In the genomic region with DNA sequence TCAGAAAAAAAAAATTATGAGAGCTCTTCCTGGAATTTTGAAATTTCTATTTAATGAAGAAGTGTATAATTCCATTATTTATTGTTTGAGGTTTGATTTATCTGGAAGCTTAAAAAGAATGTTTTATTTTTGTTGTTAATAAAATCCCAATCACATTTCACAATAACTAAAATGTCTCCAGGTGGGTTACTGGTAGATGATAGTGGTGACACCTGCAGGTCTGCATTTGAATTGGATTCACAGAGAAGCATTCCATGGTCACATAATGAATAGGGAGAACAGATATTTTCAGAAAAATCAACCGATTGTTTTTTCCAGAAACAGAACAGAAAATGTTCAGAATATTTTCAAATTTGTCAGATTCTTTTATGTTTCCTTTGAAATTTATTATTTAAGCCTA, we compare ENCODE assay signal across 21 cellular contexts. TPM values are rescaled to one million over a fixed set of nuclear protein-coding genes. Genes with fewer than 3 reads are reported as not detected.
A peak's percentile ranks its signal among the peaks of the same experiment; 100 is the strongest.
DNase-seq lines count a peak whose midpoint lies in the region; ATAC-seq and TF ChIP-seq lines count a peak whose summit lies in the region.
"Had no signal": no experiment of that assay in that cellular context is flagged by ENCODE, and none has a peak within 500 bp of the region (broad histone marks: within the 10 kb centered on the region; RNA-seq: fewer than 3 reads in every experiment).

No MANE protein-coding gene starts in this region.

- intact Hi-C loops in mammary epithelial cell (cut with micrococcal nuclease), result loop anchor here (5.0 kb wide), 1 partner anchor 72 kb away; no protein-coding TSS in a partner anchor

- no peaks in the 10 kb centered on the region for H4K20me1 ChIP-seq in mammary epithelial cell (ENCODE audit: insufficient read depth, low read length)
- no peaks in the 10 kb centered on the region for H4K20me1 ChIP-seq in neural cell (ENCODE audit: insufficient read depth)

- no peak for ATAC-seq in HG02623 (IDR thresholded peaks at IDR 0.05; ENCODE audit: unreplicated experiment)
- ATAC-seq: lower lobe of right lung; naive thymus-derived CD4-positive, alpha-beta T cell had no signal

- in situ Hi-C loops in mammary epithelial cell (cut with MboI; ENCODE audit: low sequenced_read_pairs in 2 of 2), result no loop called here

- no peak overlapping the region for H3K4me3 ChIP-seq in mammary epithelial cell (replicated peaks in 1 of 3; ENCODE audit: insufficient read depth in 1 of 3, low read depth in 2 of 3, low read length in 3 of 3)
- no peak overlapping the region for H3K4me3 ChIP-seq in neural cell (ENCODE audit: low read length)
- H3K4me3 ChIP-seq: coronary artery, lower lobe of right lung, SJCRH30, upper lobe of left lung had no signal

- WGBS in mammary epithelial cell (ENCODE audit: low coverage, missing lambda C conversion rate), result 93% methylated on average over 1 of the region's 1 CpG

- H3K9ac ChIP-seq in mammary epithelial cell (ENCODE audit: insufficient read depth, low read length) (no peak overlapping the region), neural cell (ENCODE audit: low read length) (no peak overlapping the region)

- no peak overlapping the region for H2AFZ ChIP-seq in mammary epithelial cell (ENCODE audit: low read depth, low read length)
- H2AFZ ChIP-seq in neural cell (ENCODE audit: low read depth, low read length), result no peak overlapping the region

- TF ChIP-seq CTCF in GM10248 (IDR thresholded peaks at IDR 0.05; ENCODE audit: control extremely low read depth, extremely low read depth, low read depth, missing control alignments), result peak; percentile 17
- peak; percentile 60 for TF ChIP-seq CTCF in LNCAP (IDR thresholded peaks at IDR 0.05)
- peak; percentile 24 to 40 for TF ChIP-seq CTCF in mammary epithelial cell (conservative IDR thresholded peaks at IDR 0.05 in 1 of 2, IDR thresholded peaks at IDR 0.05 in 1 of 2; ENCODE audit: extremely low read depth in 1 of 2, insufficient read depth in 1 of 2, low read depth in 1 of 2, low read length in 2 of 2)
- peak; percentile 55 for TF ChIP-seq CTCF in neural cell (IDR thresholded peaks at IDR 0.05; ENCODE audit: poor library complexity, severe bottlenecking)

- no peaks in the 10 kb centered on the region for H3K36me3 ChIP-seq in mammary epithelial cell (ENCODE audit: insufficient read depth, low read length)
- no peaks in the 10 kb centered on the region for H3K36me3 ChIP-seq in neural cell (ENCODE audit: insufficient read depth, low read length)
- H3K36me3 ChIP-seq: SJCRH30 had no signal

- peaks cover 9% of the 10 kb centered on the region for H3K79me2 ChIP-seq in mammary epithelial cell (ENCODE audit: insufficient read depth, low read length)
- no peaks in the 10 kb centered on the region for H3K79me2 ChIP-seq in neural cell (replicated peaks; ENCODE audit: insufficient read depth, low read length)

- H3K4me1 ChIP-seq in mammary epithelial cell (ENCODE audit: insufficient read depth, low read length), result no peaks in the 10 kb centered on the region
- H3K4me1 ChIP-seq: SJCRH30 had no signal

- dilution Hi-C loops in mammary epithelial cell (cut with HindIII; ENCODE audit: low sequenced_read_pairs), result no loop called here

- no peaks in the 10 kb centered on the region for H3F3A ChIP-seq in neural cell (ENCODE audit: insufficient read depth, low read length, poor library complexity, severe bottlenecking)

- H3K9me2 ChIP-seq in neural cell (ENCODE audit: insufficient read depth, low read length), result no peaks in the 10 kb centered on the region

- CTCF ChIA-PET in GM10248 (lab: Yijun Ruan, JAX), result no interaction called here
- CTCF ChIA-PET in mammary epithelial cell (lab: Charles Lee; ENCODE audit: low non-redundant PET), result interaction anchor here (0.9 kb wide), 1 partner anchor 268 kb away, joined by 4 read pairs; the partner anchor contains the start of gene LRRK1

- TF ChIP-seq EP300 in neural cell (conservative IDR thresholded peaks at IDR 0.05; ENCODE audit: poor library complexity, severe bottlenecking), result no peak

- H3K27me3 ChIP-seq in mammary epithelial cell (ENCODE audit: insufficient read depth, low read length), result no peaks in the 10 kb centered on the region
- no peaks in the 10 kb centered on the region for H3K27me3 ChIP-seq in neural cell (ENCODE audit: insufficient read depth, low read depth, low read length)
- H3K27me3 ChIP-seq: SJCRH30, upper lobe of left lung had no signal

- H3K4me2 ChIP-seq in mammary epithelial cell (ENCODE audit: insufficient read depth, low read depth, low read length) (no peak overlapping the region), neural cell (ENCODE audit: low read length) (no peak overlapping the region)

- POLR2A ChIA-PET in GM10248 (lab: Yijun Ruan, JAX), result no interaction called here

- BruUV-seq in mammary epithelial cell (replicated peaks; lab: Mats Ljungman, UMichigan), result no TSS peak

- DNase-seq in GM10248 (ENCODE audit: extremely low spot score), result no peak
- no peak for DNase-seq in mammary epithelial cell
- DNase-seq in inferior parietal cortex (ENCODE audit: extremely low spot score), result no peak
- no peak for DNase-seq in C1 segment of cervical spinal cord (lab: John Stamatoyannopoulos, UW)
- DNase-seq in GM03348 (ENCODE audit: low spot score), result no peak
- DNase-seq: activated CD4-positive, alpha-beta T cell treated with anti-CD3 and anti-CD28 coated beads for 4 hours; activated naive CD4-positive, alpha-beta T cell treated with anti-CD3 and anti-CD28 coated beads, Interleukin-2, amount 10 ng/mL, durations not matched to agents 7 days and 5 days; CD4-positive, CD25-positive, alpha-beta regulatory T cell; erythroblast; lower lobe of right lung; naive thymus-derived CD4-positive, alpha-beta T cell; NCI-H2227 treated with DMSO at 0.1 percent for 48 hours; NK-92 treated with Interleukin-12 subunit alpha and Interleukin-12 subunit beta, amount 100 ng/mL, for 24 hours; SJCRH30; stimulated activated CD4-positive, alpha-beta T cell treated with anti-CD3 and anti-CD28 coated beads, Interleukin-12 subunit alpha, Interleukin-12 subunit beta, amount 100 ng/mL, for 4 hours; stimulated activated naive CD4-positive, alpha-beta T cell; upper lobe of left lung had no signal

- no peak for TF ChIP-seq RAD21 in neural cell (conservative IDR thresholded peaks at IDR 0.05)

- H3K27ac ChIP-seq in mammary epithelial cell (ENCODE audit: insufficient read depth, low read depth, low read length) (no peak overlapping the region), neural cell (ENCODE audit: low read length) (no peak overlapping the region)
- H3K27ac ChIP-seq: coronary artery, lower lobe of right lung, SJCRH30, upper lobe of left lung had no signal

- no peaks in the 10 kb centered on the region for H3K9me3 ChIP-seq in mammary epithelial cell (replicated peaks; ENCODE audit: insufficient read depth, low read length)
- no peaks in the 10 kb centered on the region for H3K9me3 ChIP-seq in neural cell (ENCODE audit: low read length)
- H3K9me3 ChIP-seq: lower lobe of right lung, SJCRH30, upper lobe of left lung had no signal

TF ChIP-seq in neural cell, 6 proteins besides CTCF, POLR2A, EP300 and RAD21:
- TF ChIP-seq SMC3 (conservative IDR thresholded peaks at IDR 0.05; ENCODE audit: poor library complexity) (peak; percentile 28), EZH2 (IDR thresholded peaks at IDR 0.05; ENCODE audit: borderline replicate concordance, insufficient read depth, low read length, poor library complexity, severe bottlenecking) (no peak)

RNA-seq across cellular contexts. Expression of gene ASB7, which starts 48.3 kb away (rescaled TPM):
- 10 to 100 TPM; 15.4 to 20.7 TPM for total RNA-seq in mammary epithelial cell
- polyA plus RNA-seq in mammary epithelial cell (10.0 TPM), neural cell (13.6 and 16.5 TPM in 2 replicates)
- polyA minus RNA-seq in mammary epithelial cell (8.0 TPM), neural cell (25.8 and 28.4 TPM in 2 replicates)

RNA-seq across cellular contexts. Expression of gene LINS1, which starts 48.7 kb away (rescaled TPM):
- 10 to 100 TPM; 19.0 to 26.3 TPM for total RNA-seq in mammary epithelial cell
- 7.2 TPM for polyA plus RNA-seq in mammary epithelial cell
- polyA minus RNA-seq in mammary epithelial cell, result 7.4 TPM
- 21.4 and 23.4 TPM in 2 replicates for polyA plus RNA-seq in neural cell
- 121 and 131 TPM in 2 replicates for polyA minus RNA-seq in neural cell
